In the genomic region with DNA sequence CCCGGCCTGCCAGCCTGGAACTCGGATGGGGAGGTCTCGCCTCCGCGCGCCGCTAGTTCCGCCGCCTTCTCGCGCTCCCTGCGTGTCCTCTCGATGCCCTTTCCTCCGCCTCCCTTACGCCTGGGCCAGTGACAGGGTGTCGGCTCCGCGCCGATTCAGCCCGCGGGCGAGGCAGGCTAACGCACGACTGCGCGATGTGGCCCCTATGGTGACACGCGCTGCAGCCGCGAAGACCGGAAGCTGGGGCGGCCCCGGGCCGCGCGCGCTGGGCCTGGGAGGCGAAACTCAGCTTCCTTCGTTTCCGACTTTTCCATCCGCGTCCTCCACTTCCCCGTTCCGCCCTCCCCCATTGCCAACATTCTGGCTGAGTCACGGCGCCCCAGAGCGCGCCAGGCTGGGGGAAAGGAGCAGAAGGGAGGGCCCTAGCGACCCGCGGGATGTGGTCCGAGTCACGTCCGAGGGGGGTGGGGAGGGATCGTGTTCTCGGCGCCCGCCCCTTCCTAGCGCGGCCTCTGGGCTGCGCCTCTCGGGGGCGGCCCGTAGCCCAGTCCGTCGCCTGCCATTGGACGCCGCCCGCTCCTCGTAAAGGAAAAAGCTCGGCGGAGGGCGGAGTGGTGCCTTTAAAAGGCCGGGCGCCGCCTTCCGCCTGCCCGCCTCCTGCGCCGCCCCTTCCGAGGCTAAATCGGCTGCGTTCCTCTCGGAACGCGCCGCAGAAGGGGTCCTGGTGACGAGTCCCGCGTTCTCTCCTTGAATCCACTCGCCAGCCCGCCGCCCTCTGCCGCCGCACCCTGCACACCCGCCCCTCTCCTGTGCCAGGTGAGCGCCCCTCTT, we compare ENCODE assay signal across 8 cellular contexts. TPM values are rescaled to one million over a fixed set of nuclear protein-coding genes. Genes with fewer than 3 reads are reported as not detected.
DNase-seq lines count a peak whose midpoint lies in the region; ATAC-seq and TF ChIP-seq lines count a peak whose summit lies in the region.

Gene ALDOA, plus strand, starts transcription at position 649 of the 831 bp plus-strand sequence. CDS start 1,138 bp downstream, outside the sequence.

- in situ Hi-C loops in mammary epithelial cell (cut with MboI; ENCODE audit: low sequenced_read_pairs in 2 of 2), result no loop called here

- peaks cover 38% of the 10 kb centered on the region; the same call in 1 of the 2 replicates for H3K36me3 ChIP-seq in ACC112 (ENCODE audit: insufficient read depth, low read length)
- peaks cover 50% of the 10 kb centered on the region for H3K36me3 ChIP-seq in WERI-Rb-1
- peaks cover 34% of the 10 kb centered on the region for H3K36me3 ChIP-seq in mammary epithelial cell (ENCODE audit: insufficient read depth, low read length)
- H3K36me3 ChIP-seq in smooth muscle cell (ENCODE audit: low read depth), result no peaks in the 10 kb centered on the region

- H3K4me2 ChIP-seq in mammary epithelial cell (ENCODE audit: insufficient read depth, low read depth, low read length), result peak within 1 kb of the TSS; percentile 92
- H3K4me2 ChIP-seq in smooth muscle cell, result peak within 1 kb of the TSS; percentile 98

- H3K27ac ChIP-seq in ACC112 (ENCODE audit: low read depth, low read length), result peak within 1 kb of the TSS; percentile 93
- H3K27ac ChIP-seq in WERI-Rb-1, result peak within 1 kb of the TSS; percentile 94
- H3K27ac ChIP-seq in mammary epithelial cell (ENCODE audit: insufficient read depth, low read depth, low read length), result peak within 1 kb of the TSS; percentile 81
- peak within 1 kb of the TSS; percentile 98 for H3K27ac ChIP-seq in smooth muscle cell (ENCODE audit: low read depth)

- no TSS peak for BruUV-seq in mammary epithelial cell (replicated peaks; lab: Mats Ljungman, UMichigan)

- peaks cover 41% of the 10 kb centered on the region for H3F3A ChIP-seq in smooth muscle cell (ENCODE audit: low read depth)

- H3K9me3 ChIP-seq in WERI-Rb-1 (ENCODE audit: severe bottlenecking) (peaks cover 2% of the 10 kb centered on the region), mammary epithelial cell (replicated peaks; ENCODE audit: insufficient read depth, low read length) (no peaks in the 10 kb centered on the region), smooth muscle cell (replicated peaks; ENCODE audit: low read depth) (no peaks in the 10 kb centered on the region)

- H3K27me3 ChIP-seq in ACC112 (ENCODE audit: insufficient read depth, low read length) (no peaks in the 10 kb centered on the region), WERI-Rb-1 (ENCODE audit: insufficient read depth, low read depth, severe bottlenecking) (no peaks in the 10 kb centered on the region), mammary epithelial cell (ENCODE audit: insufficient read depth, low read length) (no peaks in the 10 kb centered on the region), smooth muscle cell (ENCODE audit: low read depth) (no peaks in the 10 kb centered on the region)

- H2AFZ ChIP-seq in ACC112 (ENCODE audit: low read length, unreplicated experiment) (peak within 1 kb of the TSS; percentile 10), mammary epithelial cell (ENCODE audit: low read depth, low read length) (peak within 1 kb of the TSS; percentile 81), smooth muscle cell (ENCODE audit: low read depth) (peak within 1 kb of the TSS; percentile 53)

- CTCF ChIA-PET in mammary epithelial cell (lab: Charles Lee; ENCODE audit: low non-redundant PET), result interaction anchor here (0.6 to 0.9 kb wide), 2 partner anchors 10 to 27 kb away, joined by 3 to 8 read pairs; partner anchors contain the start of gene TBX6

- ATAC-seq in GM18870 (IDR thresholded peaks at IDR 0.05; ENCODE audit: unreplicated experiment), result peak; percentile 61
- ATAC-seq in HG03135 (IDR thresholded peaks at IDR 0.05; ENCODE audit: unreplicated experiment), result peak; percentile 71

- 2% methylated on average over 33 of the region's 97 CpGs for WGBS in mammary epithelial cell (ENCODE audit: low coverage, missing lambda C conversion rate)
- under 1% methylated on average over 85 of the region's 97 CpGs for WGBS in smooth muscle cell (ENCODE audit: low lambda C conversion rate)

- intact Hi-C loops in mammary epithelial cell (cut with micrococcal nuclease), result loop anchor here (1.0 to 10.0 kb wide), 3 partner anchors 12 to 569 kb away; partner anchors contain the start of genes HIRIP3 and INO80E

- H3K4me3 ChIP-seq in ACC112 (ENCODE audit: low read depth, low read length) (peak within 1 kb of the TSS; percentile 97), WERI-Rb-1 (ENCODE audit: low read depth, low read length) (peak within 1 kb of the TSS; percentile 96), mammary epithelial cell (replicated peaks in 1 of 3; ENCODE audit: insufficient read depth in 1 of 3, low read depth in 2 of 3, low read length in 3 of 3) (peak within 1 kb of the TSS; percentile 97 to 100 (median 100)), smooth muscle cell (peak within 1 kb of the TSS; percentile 92)

- DNase-seq in NCI-H2227 (lab: John Stamatoyannopoulos, UW; ENCODE audit: unreplicated experiment), result peak; percentile 99
- peak; percentile 96 for DNase-seq in WERI-Rb-1
- DNase-seq in mammary epithelial cell, result peak; percentile 100
- peak; percentile 95 for DNase-seq in iPS-NIHi11 (ENCODE audit: low spot score)
- DNase-seq in smooth muscle cell (lab: John Stamatoyannopoulos, UW; ENCODE audit: unreplicated experiment), result peak; percentile 93

- no peak for TF ChIP-seq CTCF in WERI-Rb-1 (IDR thresholded peaks at IDR 0.05; ENCODE audit: low read depth, low read length)
- no peak for TF ChIP-seq CTCF in mammary epithelial cell (conservative IDR thresholded peaks at IDR 0.05 in 1 of 2, IDR thresholded peaks at IDR 0.05 in 1 of 2; ENCODE audit: extremely low read depth in 1 of 2, insufficient read depth in 1 of 2, low read depth in 1 of 2, low read length in 2 of 2)
- TF ChIP-seq CTCF in smooth muscle cell (IDR thresholded peaks at IDR 0.05; ENCODE audit: borderline replicate concordance, insufficient read depth, poor library complexity, severe bottlenecking), result no peak

- H4K20me1 ChIP-seq in mammary epithelial cell (ENCODE audit: insufficient read depth, low read length), result peaks cover 10% of the 10 kb centered on the region
- peaks cover 47% of the 10 kb centered on the region for H4K20me1 ChIP-seq in smooth muscle cell (ENCODE audit: low read depth)

- H3K79me2 ChIP-seq in ACC112 (ENCODE audit: control insufficient read depth, insufficient read depth, low read length, unreplicated experiment) (peaks cover 52% of the 10 kb centered on the region), mammary epithelial cell (ENCODE audit: insufficient read depth, low read length) (peaks cover 58% of the 10 kb centered on the region), smooth muscle cell (ENCODE audit: low read depth) (peaks cover 49% of the 10 kb centered on the region)

- H3K9ac ChIP-seq in mammary epithelial cell (ENCODE audit: insufficient read depth, low read length), result peak within 1 kb of the TSS; percentile 92
- H3K9ac ChIP-seq in smooth muscle cell (ENCODE audit: low read depth), result peak within 1 kb of the TSS; percentile 99

- dilution Hi-C loops in mammary epithelial cell (cut with HindIII; ENCODE audit: low sequenced_read_pairs), result no loop called here

- H3K4me1 ChIP-seq in ACC112 (ENCODE audit: control insufficient read depth, insufficient read depth, low read length, unreplicated experiment), result peaks cover 36% of the 10 kb centered on the region
- peaks cover 41% of the 10 kb centered on the region for H3K4me1 ChIP-seq in mammary epithelial cell (ENCODE audit: insufficient read depth, low read length)
- peaks cover 39% of the 10 kb centered on the region for H3K4me1 ChIP-seq in smooth muscle cell (ENCODE audit: low read depth)

RNA-seq across cellular contexts. Expression of gene ALDOA, which starts in this region (rescaled TPM):
- total RNA-seq in mammary epithelial cell, result 1,000 to 10,000 TPM in 1 of 2 donors, 100 to 1,000 TPM in 1; 758 to 2,329 TPM
- polyA plus RNA-seq in mammary epithelial cell, result 2,512 TPM
- polyA minus RNA-seq in mammary epithelial cell, result 3,207 TPM
- total RNA-seq in smooth muscle cell, result 1,112 and 1,146 TPM in 2 replicates
- 2,844 and 2,856 TPM in 2 replicates for polyA plus RNA-seq in smooth muscle cell

Comparison
In these comparisons a context has a peak if more than half of its experiments do, and no peak if none do; other contexts are left out.
1. Peak in every context shown above with its lines: DNase-seq, ATAC-seq, H3K4me3 ChIP-seq and H3K27ac ChIP-seq.
2. H2AFZ ChIP-seq: peak in every context shown above with its lines; median percentile 81 in mammary epithelial cell; 53 in smooth muscle cell; 10 in ACC112.